Comparison of ENCODE assay signal across 1 cellular context in the genomic region with DNA sequence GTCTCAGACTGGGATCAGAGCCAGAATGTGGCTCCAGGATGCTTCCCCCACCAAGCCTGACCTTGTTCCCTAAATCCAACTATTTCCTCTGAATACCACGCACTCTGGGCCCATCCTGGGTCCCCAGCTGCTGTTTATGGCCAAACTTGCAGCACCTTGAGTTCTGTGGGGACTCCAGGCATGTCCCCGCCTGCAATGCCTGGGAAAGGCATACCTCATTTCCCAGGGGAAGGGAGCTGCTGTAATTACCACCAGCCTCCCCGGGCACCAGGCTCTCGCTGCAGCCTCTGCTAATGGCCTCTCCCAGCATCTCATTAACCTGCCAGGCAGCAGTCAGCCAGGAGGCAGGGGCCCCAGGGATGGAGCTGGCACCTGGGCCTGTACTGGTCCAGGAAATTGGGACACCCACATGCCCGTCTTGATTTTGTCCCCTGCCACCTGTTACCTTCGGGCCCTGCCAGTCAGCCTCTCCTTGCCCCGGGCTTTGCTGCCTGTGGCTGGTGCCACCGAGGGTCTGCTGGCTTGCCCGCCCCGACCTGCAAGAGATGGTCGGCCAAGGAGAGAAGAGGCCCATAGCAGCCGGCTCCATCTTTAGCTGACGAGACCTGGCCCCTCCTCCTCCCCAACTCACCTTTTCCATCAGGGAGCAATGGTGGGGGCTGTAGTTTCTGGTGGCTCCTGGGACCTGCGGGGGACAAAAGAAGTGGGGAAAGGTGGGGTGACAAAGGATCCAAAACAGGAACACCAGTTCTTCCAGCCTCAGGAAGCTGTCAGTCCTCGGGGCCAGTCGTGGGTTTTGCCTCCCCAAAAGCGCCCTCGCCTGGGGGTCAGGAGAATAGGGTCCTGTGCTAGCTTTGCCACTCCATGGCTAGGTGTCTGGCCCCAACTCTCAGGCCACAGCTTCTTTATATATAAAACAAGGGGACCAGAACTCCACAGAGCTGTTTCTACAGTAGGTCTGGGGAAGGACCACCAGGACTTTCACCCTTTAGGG.
TF ChIP-seq lines count a peak whose summit lies in the region.

No MANE protein-coding gene starts in this region.

TF ChIP-seq in IMR-90, 13 proteins besides CTCF, POLR2A, EP300 and RAD21 (continued from another document):
- TF ChIP-seq NFE2L2 (IDR thresholded peaks at IDR 0.05; ENCODE audit: low read depth, low read length) (no peak), MAFK (IDR thresholded peaks at IDR 0.05; ENCODE audit: low read depth, low read length) (no peak), CEBPB (IDR thresholded peaks at IDR 0.05; ENCODE audit: low read depth, low read length) (no peak), MXI1 (IDR thresholded peaks at IDR 0.05; ENCODE audit: borderline replicate concordance, low read depth, low read length) (no peak), USF2 (IDR thresholded peaks at IDR 0.05; ENCODE audit: low read depth, low read length) (no peak), BHLHE40 (IDR thresholded peaks at IDR 0.05; ENCODE audit: low read depth, low read length) (no peak), MAZ (IDR thresholded peaks at IDR 0.05; ENCODE audit: borderline replicate concordance, low read depth, low read length) (no peak)
- TF ChIP-seq, protein P1, sequence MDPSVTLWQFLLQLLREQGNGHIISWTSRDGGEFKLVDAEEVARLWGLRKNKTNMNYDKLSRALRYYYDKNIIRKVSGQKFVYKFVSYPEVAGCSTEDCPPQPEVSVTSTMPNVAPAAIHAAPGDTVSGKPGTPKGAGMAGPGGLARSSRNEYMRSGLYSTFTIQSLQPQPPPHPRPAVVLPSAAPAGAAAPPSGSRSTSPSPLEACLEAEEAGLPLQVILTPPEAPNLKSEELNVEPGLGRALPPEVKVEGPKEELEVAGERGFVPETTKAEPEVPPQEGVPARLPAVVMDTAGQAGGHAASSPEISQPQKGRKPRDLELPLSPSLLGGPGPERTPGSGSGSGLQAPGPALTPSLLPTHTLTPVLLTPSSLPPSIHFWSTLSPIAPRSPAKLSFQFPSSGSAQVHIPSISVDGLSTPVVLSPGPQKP (IDR thresholded peaks at IDR 0.05; ENCODE audit: borderline replicate concordance, low read depth, low read length): no peak
